In genomic region chr15:60804986-60805949, GRCh38 we compare ENCODE assay signal across 14 cellular contexts.
DNase-seq lines count a peak whose midpoint lies in the region; ATAC-seq and TF ChIP-seq lines count a peak whose summit lies in the region.
"Had no signal": no experiment of that assay in that cellular context is flagged by ENCODE, and none has a peak within 500 bp of the region (broad histone marks: within the 10 kb centered on the region; RNA-seq: fewer than 3 reads in every experiment).

No MANE protein-coding gene starts in this region.

- DNase-seq in Right ventricle myocardium inferior (ENCODE audit: missing footprints) (no peak), left ventricle myocardium inferior (no peak), iPS DF 19.7 (ENCODE audit: low read depth, low spot score) (peak; percentile 86), aorta (peak; percentile 72 to 90), midbrain (lab: John Stamatoyannopoulos, UW) (no peak), G401 (ENCODE audit: low spot score) (no peak)
- DNase-seq: activated CD4-positive, alpha-beta T cell treated with anti-CD3 and anti-CD28 coated beads, Interleukin-2, amount 50 U/mL, for 48 hours; AML-193; OCI-M1; stimulated activated CD4-positive, alpha-beta T cell treated with anti-CD3 and anti-CD28 coated beads, Interleukin-1b, Interleukin-23, amount 100 ng/mL, for 48 hours; upper lobe of right lung had no signal

- H3K4me3 ChIP-seq in left ventricle myocardium inferior (no peak overlapping the region), aorta (ENCODE audit: low read length in 2 of 2) (no peak overlapping the region)
- H3K4me3 ChIP-seq: coronary artery, upper lobe of right lung had no signal

- in situ Hi-C loops in G401 (cut with HindIII; ENCODE audit: low sequenced_read_pairs) = no loop called here

- ATAC-seq in Right ventricle myocardium inferior (peak; percentile 42), aorta (ENCODE audit: low FRiP score) (peak; percentile 64), HG02852 (IDR thresholded peaks at IDR 0.05; ENCODE audit: unreplicated experiment) (no peak)
- ATAC-seq: upper lobe of right lung had no signal

- H3K9me3 ChIP-seq in left ventricle myocardium inferior (replicated peaks) = no peaks in the 10 kb centered on the region
- H3K9me3 ChIP-seq in aorta (ENCODE audit: control insufficient read depth, low read length) = no peaks in the 10 kb centered on the region
- H3K9me3 ChIP-seq: upper lobe of right lung had no signal

- H3K36me3 ChIP-seq in left ventricle myocardium inferior (no peaks in the 10 kb centered on the region), aorta (ENCODE audit: control insufficient read depth in 1 of 2, insufficient read depth in 2 of 2, low read length in 1 of 2) (no peaks in the 10 kb centered on the region)
- H3K36me3 ChIP-seq: upper lobe of right lung had no signal

- H3K27me3 ChIP-seq in left ventricle myocardium inferior (ENCODE audit: low read depth) (no peaks in the 10 kb centered on the region), aorta (ENCODE audit: control insufficient read depth in 1 of 2, insufficient read depth in 2 of 2, low read length in 1 of 2) (no peaks in the 10 kb centered on the region)
- H3K27me3 ChIP-seq: upper lobe of right lung had no signal

- WGBS in adipose tissue, 3 donors = 81 to 87% (median 83%) methylated on average over 5 of the region's 5 CpGs
- 20 to 24% methylated on average over 5 of the region's 5 CpGs for whole genome bisulfite sequencing in aorta, 2 donors

- intact Hi-C loops in Right ventricle myocardium inferior (cut with DNase I) = no loop called here
- intact Hi-C loops in left ventricle myocardium inferior (cut with micrococcal nuclease) = no loop called here
- intact Hi-C loops in aorta (cut with DNase I) = loop anchor here in 1 of 2 donors (5.0 to 10.0 kb wide), 2 partner anchors 198 to 230 kb away; no protein-coding TSS in a partner anchor

- no peak for TF ChIP-seq CTCF in left ventricle myocardium inferior (IDR thresholded peaks at IDR 0.05; ENCODE audit: borderline replicate concordance)

- H3K27ac ChIP-seq in left ventricle myocardium inferior (replicated peaks) (no peak overlapping the region), adipose tissue (ENCODE audit: low read depth, low read length) (peak overlapping the region; percentile 19), aorta (ENCODE audit: low read depth in 1 of 2, low read length in 2 of 2) (no peak overlapping the region)
- H3K27ac ChIP-seq: coronary artery, upper lobe of right lung had no signal

- H3K4me1 ChIP-seq in left ventricle myocardium inferior (no peaks in the 10 kb centered on the region), aorta (ENCODE audit: control insufficient read depth in 1 of 2, insufficient read depth in 2 of 2, low read length in 2 of 2) (peaks cover 8 to 12% of the 10 kb centered on the region in 2 donors)

Comparison
In these comparisons a context has a peak if more than half of its experiments do, and no peak if none do; other contexts are left out.
1. DNase-seq: peak in iPS DF 19.7 (single experiment) and aorta (2 of 2); none in Right ventricle myocardium inferior (single experiment), left ventricle myocardium inferior (single experiment), midbrain (single experiment) and G401 (single experiment).